In the genomic region with DNA sequence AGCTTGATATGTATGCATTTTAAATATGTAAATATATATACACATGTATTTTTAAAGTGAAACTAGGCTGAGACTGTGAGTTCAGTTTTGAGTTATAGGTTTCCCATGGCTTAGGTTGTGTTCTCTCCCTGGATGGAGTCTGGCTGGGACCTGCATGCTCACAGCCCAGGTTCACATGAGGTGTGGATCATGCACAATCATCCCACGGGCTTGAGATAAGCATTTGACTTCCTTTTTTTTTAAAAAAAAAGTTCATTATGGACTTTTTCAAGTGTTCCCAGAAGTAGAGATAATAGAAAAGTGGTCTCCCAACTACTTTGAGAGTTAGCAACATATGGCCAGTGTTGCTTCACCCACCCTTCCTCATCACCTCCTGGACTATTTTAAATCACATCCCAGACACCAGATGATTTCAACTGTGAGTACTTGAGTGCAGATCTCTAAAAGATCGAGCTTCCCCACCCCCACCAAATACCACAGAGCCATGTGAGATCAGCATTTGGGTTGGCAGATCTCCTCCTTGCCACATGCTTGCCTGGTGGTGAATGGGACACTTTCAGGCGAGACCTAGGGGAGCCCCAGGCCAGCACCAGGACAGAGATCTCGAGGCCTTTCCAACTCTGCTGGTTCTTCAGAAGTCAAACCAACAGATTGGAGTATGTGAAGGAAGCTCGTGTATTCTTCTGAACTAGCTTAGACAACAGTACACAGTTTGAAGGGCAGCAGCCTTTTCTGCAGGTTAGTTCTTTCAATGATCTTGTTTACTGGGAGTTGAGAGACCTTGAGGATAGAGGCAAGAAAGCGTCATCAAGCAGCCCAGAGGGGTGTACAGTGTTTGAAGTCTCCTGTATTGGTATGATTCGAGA, we compare ENCODE assay signal across 8 cellular contexts. TPM values are rescaled to one million over a fixed set of nuclear protein-coding genes. Genes with fewer than 3 reads are reported as not detected.
DNase-seq lines count a peak whose midpoint lies in the region; ATAC-seq and TF ChIP-seq lines count a peak whose summit lies in the region.

No MANE protein-coding gene starts in this region.

- peaks cover 7% of the 10 kb centered on the region for H3K36me3 Mint-ChIP-seq in progenitor cell of endocrine pancreas (ENCODE audit: insufficient read depth)

- TF ChIP-seq CTCF in adrenal gland (IDR thresholded peaks at IDR 0.05) (no peak), lower lobe of right lung (IDR thresholded peaks at IDR 0.05) (no peak), progenitor cell of endocrine pancreas (IDR thresholded peaks at IDR 0.05; ENCODE audit: unreplicated experiment) (no peak), GM10266 (IDR thresholded peaks at IDR 0.05; ENCODE audit: control insufficient read depth, insufficient read depth, low read depth, missing control alignments) (no peak)

- peaks cover 3% of the 10 kb centered on the region for H3K9me3 Mint-ChIP-seq in progenitor cell of endocrine pancreas (ENCODE audit: low read depth)

- no peaks in the 10 kb centered on the region for H3K27me3 ChIP-seq in BLaER1 treated with 17β-estradiol and CSF1 and Interleukin-3, amounts not matched to agents 10 nM and 100 nM
- H3K27me3 ChIP-seq in adrenal gland (no peaks in the 10 kb centered on the region), lower lobe of right lung (ENCODE audit: low read depth) (no peaks in the 10 kb centered on the region)

- no peak overlapping the region for H3K4me3 ChIP-seq in BLaER1 treated with 17β-estradiol and CSF1 and Interleukin-3, amounts not matched to agents 10 nM and 100 nM
- no peak overlapping the region for H3K4me3 ChIP-seq in adrenal gland
- no peak overlapping the region for H3K4me3 ChIP-seq in lower lobe of right lung

- peak overlapping the region in 9 of 11 experiments; percentile 50 to 80 (median 67); a peak in 19 of 22 replicates for H3K27ac ChIP-seq in BLaER1 treated with 17β-estradiol and CSF1 and Interleukin-3, amounts not matched to agents 10 nM and 100 nM
- H3K27ac ChIP-seq in adrenal gland (peak overlapping the region in 4 of 5 donors; percentile 0 to 71 (median 67)), lower lobe of right lung (no peak overlapping the region)

- no peaks in the 10 kb centered on the region for H3K9me3 ChIP-seq in BLaER1 treated with 17β-estradiol and CSF1 and Interleukin-3, amounts not matched to agents 10 nM and 100 nM (replicated peaks in 1 of 11)
- H3K9me3 ChIP-seq in adrenal gland (replicated peaks in 1 of 3) (no peaks in the 10 kb centered on the region), lower lobe of right lung (no peaks in the 10 kb centered on the region)

- H3K4me1 ChIP-seq in BLaER1 treated with 17β-estradiol and CSF1 and Interleukin-3, amounts not matched to agents 10 nM and 100 nM: peaks cover 66 to 79% (median 71%) of the 10 kb centered on the region in 10 experiments
- H3K4me1 ChIP-seq in adrenal gland (replicated peaks in 1 of 2) (peaks cover 44 to 59% of the 10 kb centered on the region in 2 donors), lower lobe of right lung (peaks cover 35% of the 10 kb centered on the region)

- DNase-seq in LHCN-M2 (ENCODE audit: low read depth) (peak; percentile 77), adrenal gland (peak in 2 of 7 donors; percentile 36 to 49), lower lobe of right lung (peak; percentile 14), progenitor cell of endocrine pancreas (ENCODE audit: low spot score, unreplicated experiment) (no peak), GM10266 (ENCODE audit: extremely low spot score) (no peak)
- no peak for DNase-seq in stimulated activated CD4-positive, alpha-beta T cell treated with anti-CD3 and anti-CD28 coated beads, Interleukin-4, amount 100 ng/mL, for 1 hour

- H3K36me3 ChIP-seq in BLaER1 treated with 17β-estradiol and CSF1 and Interleukin-3, amounts not matched to agents 10 nM and 100 nM: peaks cover 65 to 94% (median 79%) of the 10 kb centered on the region in 11 experiments
- peaks cover 0 to 18% of the 10 kb centered on the region in 2 donors for H3K36me3 ChIP-seq in adrenal gland (replicated peaks in 1 of 2)
- peaks cover 51% of the 10 kb centered on the region for H3K36me3 ChIP-seq in lower lobe of right lung

- intact Hi-C loops in adrenal gland (cut with DNase I) (loop anchor here in 1 of 2 donors (5.0 kb wide), 1 partner anchor 34 kb away; no protein-coding TSS in a partner anchor), lower lobe of right lung (cut with DNase I) (no loop called here)

- peaks cover 99 to 100% (median 100%) of the 10 kb centered on the region in 11 experiments for H4K20me1 ChIP-seq in BLaER1 treated with 17β-estradiol and CSF1 and Interleukin-3, amounts not matched to agents 10 nM and 100 nM

- H3K4me1 Mint-ChIP-seq in progenitor cell of endocrine pancreas (ENCODE audit: low read depth): peaks cover 14% of the 10 kb centered on the region

- H3K4me2 ChIP-seq in BLaER1 treated with 17β-estradiol and CSF1 and Interleukin-3, amounts not matched to agents 10 nM and 100 nM: peak overlapping the region; percentile 62 to 76 (median 70)

- ATAC-seq in lower lobe of right lung (peak in 1 of 2 donors; percentile 43), HG02763 (IDR thresholded peaks at IDR 0.05; ENCODE audit: unreplicated experiment) (no peak)

- WGBS in adrenal gland, 4 donors: 30 to 42% (median 37%) methylated on average over 7 of the region's 7 CpGs

- H3K9ac ChIP-seq in BLaER1 treated with 17β-estradiol and CSF1 and Interleukin-3, amounts not matched to agents 10 nM and 100 nM: peak overlapping the region in 10 of 11 experiments; percentile 18 to 73 (median 49); a peak in 16 of 22 replicates

- no peak overlapping the region for H3K27ac Mint-ChIP-seq in progenitor cell of endocrine pancreas

- no peaks in the 10 kb centered on the region for H3K27me3 Mint-ChIP-seq in progenitor cell of endocrine pancreas

- no peak for TF ChIP-seq POLR2A in adrenal gland (IDR thresholded peaks at IDR 0.05)

- H3K4me3 Mint-ChIP-seq in progenitor cell of endocrine pancreas (ENCODE audit: low read depth): no peak overlapping the region

RNA-seq across cellular contexts. Expression of a gene that starts 15.9 kb away (rescaled TPM):
- total RNA-seq in LHCN-M2 (2014; rRNA removed): 32.4 and 42.1 TPM in 2 replicates
- polyA plus RNA-seq in LHCN-M2 (2012): 78.8 TPM
- 100 to 1,000 TPM in 3 of 8 donors, 10 to 100 TPM in 5; 43.3 to 149 (median 82.2) TPM for total RNA-seq in adrenal gland
- polyA plus RNA-seq in adrenal gland: 100 to 1,000 TPM in 2 of 3 donors, 10 to 100 TPM in 1; 27.8 to 203 (median 197) TPM
- total RNA-seq in lower lobe of right lung: 105 TPM
- total RNA-seq in progenitor cell of endocrine pancreas: 77.8 and 78.0 TPM in 2 replicates

RNA-seq across cellular contexts. Expression of a gene that starts 27.8 kb away (rescaled TPM):
- 29.4 and 31.6 TPM in 2 replicates for total RNA-seq in LHCN-M2 (2014; rRNA removed)
- 18.9 TPM for polyA plus RNA-seq in LHCN-M2 (2012)
- total RNA-seq in adrenal gland: 10 to 100 TPM; 15.3 to 38.8 (median 27.6) TPM
- 10 to 100 TPM; 18.9 to 35.2 (median 21.9) TPM for polyA plus RNA-seq in adrenal gland
- total RNA-seq in lower lobe of right lung: 24.0 TPM
- 47.3 and 51.6 TPM in 2 replicates for total RNA-seq in progenitor cell of endocrine pancreas

Comparison
In these comparisons a context has a peak if more than half of its experiments do, and no peak if none do; other contexts are left out.
1. DNase-seq: peak in LHCN-M2 (single experiment) and lower lobe of right lung (single experiment); none in progenitor cell of endocrine pancreas (single experiment), GM10266 (single experiment) and stimulated activated CD4-positive, alpha-beta T cell treated with anti-CD3 and anti-CD28 coated beads, Interleukin-4, amount 100 ng/mL, for 1 hour (single experiment).